ENCODE assay signal across 8 cellular contexts in genomic region chr17:28553000-28553505, GRCh38. TPM values are rescaled to one million over a fixed set of nuclear protein-coding genes. Genes with fewer than 3 reads are reported as not detected.
A peak's percentile ranks its signal among the peaks of the same experiment; 100 is the strongest.
DNase-seq lines count a peak whose midpoint lies in the region; ATAC-seq, FAIRE-seq and TF ChIP-seq lines count a peak whose summit lies in the region.

No MANE protein-coding gene starts in this region.

- H2AFZ ChIP-seq in K562 (ENCODE audit: low read depth, low read length) = no peak overlapping the region

- H3K9me1 ChIP-seq in K562 (ENCODE audit: control insufficient read depth, insufficient read depth, low read length) = no peaks in the 10 kb centered on the region

- TF ChIP-seq EP300 in K562 (IDR thresholded peaks at IDR 0.05; ENCODE audit: low read length) = no peak

- H3K4me1 ChIP-seq in HUES48 (ENCODE audit: control insufficient read depth, insufficient read depth, low read length) (peaks cover 7% of the 10 kb centered on the region), K562 (replicated peaks in 1 of 2; ENCODE audit: control insufficient read depth in 2 of 2, insufficient read depth in 2 of 2, low read length in 2 of 2) (peaks cover 13 to 23% of the 10 kb centered on the region in 2 experiments; a peak in 4 of 5 replicates), muscle layer of duodenum (ENCODE audit: control insufficient read depth in 1 of 2, insufficient read depth in 2 of 2, low read length in 2 of 2) (peaks cover 4 to 29% of the 10 kb centered on the region in 2 donors)

- FAIRE-seq in K562 (lab: Jason Lieb, UNC) = peak; percentile 57

- H3K4me3 ChIP-seq in HUES48 (ENCODE audit: low read depth, low read length) (peak overlapping the region; percentile 45), K562 (no peak overlapping the region), muscle layer of duodenum (ENCODE audit: low read depth in 1 of 2, low read length in 2 of 2) (peak overlapping the region; percentile 45 to 79)

- no peak for TF ChIP-seq POLR2A in K562 (conservative IDR thresholded peaks at IDR 0.05)

- no peak for TF ChIP-seq RAD21 in K562 (CRISPR knock-in tag; conservative IDR thresholded peaks at IDR 0.05 in 1 of 2, IDR thresholded peaks at IDR 0.05 in 1 of 2)

- TF ChIP-seq CTCF in 22Rv1 (IDR thresholded peaks at IDR 0.05) (no peak), K562 (IDR thresholded peaks at IDR 0.05 in 2 of 3, conservative IDR thresholded peaks at IDR 0.05 in 1 of 3; ENCODE audit: insufficient read depth in 2 of 3, low read depth in 1 of 3, low read length in 3 of 3) (no peak)

- H3K9me3 ChIP-seq in HUES48 (ENCODE audit: control insufficient read depth, insufficient read depth, low read length) (no peaks in the 10 kb centered on the region), K562 (replicated peaks; ENCODE audit: control insufficient read depth, insufficient read depth, low read depth, low read length) (no peaks in the 10 kb centered on the region), muscle layer of duodenum (ENCODE audit: control insufficient read depth in 1 of 2, low read length in 2 of 2) (no peaks in the 10 kb centered on the region)

- peak overlapping the region; percentile 75 for H3K4me2 ChIP-seq in K562 (ENCODE audit: insufficient read depth, low read length)

- peaks cover 4% of the 10 kb centered on the region for H4K20me1 ChIP-seq in K562 (replicated peaks; ENCODE audit: control insufficient read depth, insufficient read depth, low read length)

- H3K27me3 ChIP-seq in HUES48 (ENCODE audit: control insufficient read depth, insufficient read depth, low read length) (no peaks in the 10 kb centered on the region), K562 (ENCODE audit: control insufficient read depth in 2 of 2, insufficient read depth in 2 of 2, low read length in 2 of 2) (no peaks in the 10 kb centered on the region), muscle layer of duodenum (ENCODE audit: low read depth, low read length) (no peaks in the 10 kb centered on the region)

- 87% methylated on average over 5 of the region's 5 CpGs for WGBS in K562 (ENCODE audit: insufficient coverage, low coverage, missing lambda C conversion rate)

- H3K79me2 ChIP-seq in K562 (ENCODE audit: control insufficient read depth, insufficient read depth, low read length) = peaks cover 3% of the 10 kb centered on the region; the same call in 2 of the 3 replicates

- peaks cover 47% of the 10 kb centered on the region for H3K36me3 ChIP-seq in HUES48 (ENCODE audit: control insufficient read depth, insufficient read depth, low read length)
- peaks cover 52% of the 10 kb centered on the region for H3K36me3 ChIP-seq in K562 (ENCODE audit: control insufficient read depth, insufficient read depth, low read length)
- H3K36me3 ChIP-seq in muscle layer of duodenum (ENCODE audit: control insufficient read depth in 1 of 2, insufficient read depth in 2 of 2, low read length in 2 of 2) = peaks cover 40 to 46% of the 10 kb centered on the region in 2 donors

- CTCF ChIA-PET in K562 (lab: Yijun Ruan, JAX; ENCODE audit: low intra/inter-chr PET ratio) = interaction anchor here (0.6 kb wide), 1 partner anchor 184 kb away, joined by 5 read pairs; no protein-coding TSS in a partner anchor

- DNase-seq in K562 (ENCODE audit: extremely low read depth in 1 of 4, low spot score in 3 of 4) = no peak
- no peak for DNase-seq in H4 (ENCODE audit: low spot score)
- no peak for DNase-seq in cerebellar cortex (ENCODE audit: low spot score)

- intact Hi-C loops in K562 (cut with micrococcal nuclease) = no loop called here

- in situ Hi-C loops in K562 (cut with MboI) = no loop called here

- ATAC-seq in K562 (no peak; the same call in 2 of the 3 replicates), GM19328 (IDR thresholded peaks at IDR 0.05; ENCODE audit: unreplicated experiment) (no peak), GM21367 (IDR thresholded peaks at IDR 0.05; ENCODE audit: unreplicated experiment) (no peak)

- no peak overlapping the region for H3K9ac ChIP-seq in HUES48 (ENCODE audit: low read depth, low read length)
- no peak overlapping the region for H3K9ac ChIP-seq in K562 (ENCODE audit: insufficient read depth in 1 of 2, low read depth in 2 of 2, low read length in 2 of 2)

- BruUV-seq in K562 (replicated peaks; lab: Mats Ljungman, UMichigan) = no TSS peak

- H3K27ac ChIP-seq in 22Rv1 = peak overlapping the region; percentile 22; the same call in 1 of the 2 replicates
- H3K27ac ChIP-seq in HUES48 (ENCODE audit: low read depth, low read length) = no peak overlapping the region
- peak overlapping the region; percentile 45; the same call in 1 of the 3 replicates for H3K27ac ChIP-seq in K562 (ENCODE audit: extremely low read depth, low read depth, low read length)
- H3K27ac ChIP-seq in muscle layer of duodenum (ENCODE audit: low read length) = no peak overlapping the region

- POLR2A ChIA-PET in K562 (lab: Yijun Ruan, JAX) = interaction anchor here (0.6 to 1.6 kb wide), 7 partner anchors 9 to 1169 kb away, joined by 3 to 6 read pairs (median 3); partner anchors contain the start of gene PIGS

RNA-seq across cellular contexts. Expression of gene UNC119, which starts 0.6 kb away (rescaled TPM):
- total RNA-seq in K562 (2011; cell fraction: chromatin; rRNA removed; ENCODE audit: low replicate concordance) = 28.5 and 62.9 TPM in 2 replicates
- 57.0 and 57.2 TPM in 2 replicates for total RNA-seq in K562 (2011; cell fraction: nucleolus; rRNA removed)
- 50.3 and 52.8 TPM in 2 replicates for total RNA-seq in K562 (2011; cell fraction: nucleoplasm; rRNA removed)
- 32.0 and 42.0 TPM in 2 replicates for total RNA-seq in K562 (2014; rRNA removed)
- 7.0 and 8.9 TPM in 2 replicates for total RNA-seq in K562 (2014; rRNA removed; fragmentation: Illumina TruSeq; extraction: Trizol)
- total RNA-seq in K562 (2015; rRNA removed; fragmentation: Illumina TruSeq; extraction: Trizol) = 15.7 and 15.9 TPM in 2 replicates
- 16.3 and 21.1 TPM in 2 replicates for total RNA-seq in K562 (2021)
- polyA plus RNA-seq in K562 (2011; rRNA removed) = 47.7 and 62.5 TPM in 2 replicates
- 41.8 and 64.9 TPM in 2 replicates for polyA plus RNA-seq in K562 (2011; cell fraction: cytosol; rRNA removed)
- polyA plus RNA-seq in K562 (2011; cell fraction: nucleus; rRNA removed) = 114 and 146 TPM in 2 replicates
- polyA plus RNA-seq in K562 (2012) = 12.8 and 25.6 TPM in 2 replicates
- polyA plus RNA-seq in K562 (2014; fragmentation: Illumina TruSeq; extraction: Trizol) = 18.5 and 21.5 TPM in 2 replicates
- polyA plus RNA-seq in K562 (2014; fragmentation: Nextera tagmentation; extraction: Ambion mirVana) = 1 to 10 TPM in 1 of 2 experiments, under 1 TPM in 1; 0.37 to 1.0 TPM
- 29.1 and 29.6 TPM in 2 replicates for polyA plus RNA-seq in K562 (2014; rRNA removed)
- 6.9 and 11.3 TPM in 2 replicates for polyA minus RNA-seq in K562 (2011; rRNA and poly(A)+ RNA removed)
- 6.6 and 14.3 TPM in 2 replicates for polyA minus RNA-seq in K562 (2011; cell fraction: cytosol; rRNA and poly(A)+ RNA removed)
- polyA minus RNA-seq in K562 (2011; cell fraction: nucleus; rRNA and poly(A)+ RNA removed) = 23.4 and 27.1 TPM in 2 replicates
- total RNA-seq in H4 (2014; rRNA removed; shearing (Covaris generic)) = 39.0 and 39.7 TPM in 2 replicates

RNA-seq across cellular contexts. Expression of gene PIGS, which starts 18.3 kb away (rescaled TPM):
- 166 and 297 TPM in 2 replicates for total RNA-seq in K562 (2011; cell fraction: chromatin; rRNA removed; ENCODE audit: low replicate concordance)
- 236 and 239 TPM in 2 replicates for total RNA-seq in K562 (2011; cell fraction: nucleolus; rRNA removed)
- total RNA-seq in K562 (2011; cell fraction: nucleoplasm; rRNA removed) = 231 and 242 TPM in 2 replicates
- total RNA-seq in K562 (2014; rRNA removed) (55.1 and 86.9 TPM in 2 replicates), K562 (2014; rRNA removed; fragmentation: Illumina TruSeq; extraction: Trizol) (52.5 and 57.6 TPM in 2 replicates), K562 (2015; rRNA removed; fragmentation: Illumina TruSeq; extraction: Trizol) (51.5 and 55.3 TPM in 2 replicates), K562 (2021) (109 and 114 TPM in 2 replicates)
- polyA plus RNA-seq in K562 (2011; rRNA removed) (64.4 and 76.9 TPM in 2 replicates), K562 (2014; fragmentation: Illumina TruSeq; extraction: Trizol) (138 TPM in 2 replicates), K562 (2014; fragmentation: Nextera tagmentation; extraction: Ambion mirVana) (10 to 100 TPM; 47.5 to 55.8 TPM), K562 (2014; rRNA removed) (68.4 and 68.7 TPM in 2 replicates)
- polyA plus RNA-seq in K562 (2011; cell fraction: cytosol; rRNA removed) = 69.3 and 115 TPM in 2 replicates
- polyA plus RNA-seq in K562 (2011; cell fraction: nucleus; rRNA removed) = 101 and 179 TPM in 2 replicates
- 112 and 132 TPM in 2 replicates for polyA plus RNA-seq in K562 (2012)
- polyA minus RNA-seq in K562 (2011; rRNA and poly(A)+ RNA removed) = 29.4 and 51.4 TPM in 2 replicates
- 27.1 and 48.7 TPM in 2 replicates for polyA minus RNA-seq in K562 (2011; cell fraction: cytosol; rRNA and poly(A)+ RNA removed)
- 32.1 and 40.7 TPM in 2 replicates for polyA minus RNA-seq in K562 (2011; cell fraction: nucleus; rRNA and poly(A)+ RNA removed)
- 74.4 and 90.7 TPM in 2 replicates for total RNA-seq in H4 (2014; rRNA removed; shearing (Covaris generic))

RNA-seq across cellular contexts. Expression of gene ALDOC, which starts 23.6 kb away (rescaled TPM):
- total RNA-seq in K562 (2011; cell fraction: chromatin; rRNA removed; ENCODE audit: low replicate concordance) = 193 and 319 TPM in 2 replicates
- 209 and 250 TPM in 2 replicates for total RNA-seq in K562 (2011; cell fraction: nucleolus; rRNA removed)
- 213 and 242 TPM in 2 replicates for total RNA-seq in K562 (2011; cell fraction: nucleoplasm; rRNA removed)
- total RNA-seq in K562 (2014; rRNA removed) = 93.5 and 102 TPM in 2 replicates
- 52.0 and 64.1 TPM in 2 replicates for total RNA-seq in K562 (2014; rRNA removed; fragmentation: Illumina TruSeq; extraction: Trizol)
- 42.8 and 43.2 TPM in 2 replicates for total RNA-seq in K562 (2015; rRNA removed; fragmentation: Illumina TruSeq; extraction: Trizol)
- 69.8 and 74.2 TPM in 2 replicates for total RNA-seq in K562 (2021)
- polyA plus RNA-seq in K562 (2011; rRNA removed) = 263 and 354 TPM in 2 replicates
- polyA plus RNA-seq in K562 (2011; cell fraction: cytosol; rRNA removed) = 404 and 465 TPM in 2 replicates
- 420 and 425 TPM in 2 replicates for polyA plus RNA-seq in K562 (2011; cell fraction: nucleus; rRNA removed)
- polyA plus RNA-seq in K562 (2012) = 119 and 134 TPM in 2 replicates
- polyA plus RNA-seq in K562 (2014; fragmentation: Illumina TruSeq; extraction: Trizol) = 110 and 122 TPM in 2 replicates
- 100 to 1,000 TPM in 1 of 2 experiments, 10 to 100 TPM in 1; 93.5 to 124 TPM for polyA plus RNA-seq in K562 (2014; fragmentation: Nextera tagmentation; extraction: Ambion mirVana)
- polyA plus RNA-seq in K562 (2014; rRNA removed) = 99.2 and 113 TPM in 2 replicates
- 264 and 310 TPM in 2 replicates for polyA minus RNA-seq in K562 (2011; rRNA and poly(A)+ RNA removed)
- polyA minus RNA-seq in K562 (2011; cell fraction: cytosol; rRNA and poly(A)+ RNA removed) = 143 and 155 TPM in 2 replicates
- polyA minus RNA-seq in K562 (2011; cell fraction: nucleus; rRNA and poly(A)+ RNA removed) = 82.8 and 138 TPM in 2 replicates
- 6.2 and 8.1 TPM in 2 replicates for total RNA-seq in H4 (2014; rRNA removed; shearing (Covaris generic))

RNA-seq across cellular contexts. Expression of gene SPAG5, which starts 45.8 kb away (rescaled TPM):
- 517 and 585 TPM in 2 replicates for total RNA-seq in K562 (2011; cell fraction: chromatin; rRNA removed; ENCODE audit: low replicate concordance)
- total RNA-seq in K562 (2011; cell fraction: nucleolus; rRNA removed) = 336 and 355 TPM in 2 replicates
- total RNA-seq in K562 (2011; cell fraction: nucleoplasm; rRNA removed) = 269 and 327 TPM in 2 replicates
- total RNA-seq in K562 (2014; rRNA removed) (124 and 144 TPM in 2 replicates), K562 (2014; rRNA removed; fragmentation: Illumina TruSeq; extraction: Trizol) (149 and 151 TPM in 2 replicates), K562 (2015; rRNA removed; fragmentation: Illumina TruSeq; extraction: Trizol) (151 and 156 TPM in 2 replicates), K562 (2021) (134 and 143 TPM in 2 replicates)
- polyA plus RNA-seq in K562 (2011; rRNA removed) (192 and 229 TPM in 2 replicates), K562 (2014; fragmentation: Illumina TruSeq; extraction: Trizol) (133 and 140 TPM in 2 replicates), K562 (2014; fragmentation: Nextera tagmentation; extraction: Ambion mirVana) (100 to 1,000 TPM in 1 of 2 experiments, 10 to 100 TPM in 1; 94.4 to 286 TPM), K562 (2014; rRNA removed) (143 and 157 TPM in 2 replicates)
- polyA plus RNA-seq in K562 (2011; cell fraction: cytosol; rRNA removed) = 91.5 and 98.4 TPM in 2 replicates
- 797 and 863 TPM in 2 replicates for polyA plus RNA-seq in K562 (2011; cell fraction: nucleus; rRNA removed)
- 120 and 153 TPM in 2 replicates for polyA plus RNA-seq in K562 (2012)
- 178 and 188 TPM in 2 replicates for polyA minus RNA-seq in K562 (2011; rRNA and poly(A)+ RNA removed)
- 74.0 and 98.5 TPM in 2 replicates for polyA minus RNA-seq in K562 (2011; cell fraction: cytosol; rRNA and poly(A)+ RNA removed)
- 244 and 330 TPM in 2 replicates for polyA minus RNA-seq in K562 (2011; cell fraction: nucleus; rRNA and poly(A)+ RNA removed)
- 72.2 and 80.2 TPM in 2 replicates for total RNA-seq in H4 (2014; rRNA removed; shearing (Covaris generic))

RNA-seq across cellular contexts. Expression of gene FOXN1, which starts 46.9 kb away (rescaled TPM):
- total RNA-seq in K562 (2011; cell fraction: chromatin; rRNA removed; ENCODE audit: low replicate concordance) = not detected in 2 replicates
- not detected in 2 replicates for total RNA-seq in K562 (2011; cell fraction: nucleolus; rRNA removed)
- not detected in 2 replicates for total RNA-seq in K562 (2011; cell fraction: nucleoplasm; rRNA removed)
- total RNA-seq in K562 (2014; rRNA removed) (not detected in 2 replicates), K562 (2014; rRNA removed; fragmentation: Illumina TruSeq; extraction: Trizol) (not detected in 2 replicates), K562 (2015; rRNA removed; fragmentation: Illumina TruSeq; extraction: Trizol) (not detected in 2 replicates), K562 (2021) (not detected in 2 replicates)
- polyA plus RNA-seq in K562 (2011; rRNA removed) (not detected in 2 replicates), K562 (2014; fragmentation: Illumina TruSeq; extraction: Trizol) (not detected in 2 replicates), K562 (2014; fragmentation: Nextera tagmentation; extraction: Ambion mirVana) (not detected), K562 (2014; rRNA removed) (not detected in 2 replicates)
- not detected in 2 replicates for polyA plus RNA-seq in K562 (2011; cell fraction: cytosol; rRNA removed)
- polyA plus RNA-seq in K562 (2011; cell fraction: nucleus; rRNA removed) = not detected in 2 replicates
- polyA plus RNA-seq in K562 (2012) = not detected in 2 replicates
- not detected in 2 replicates for polyA minus RNA-seq in K562 (2011; rRNA and poly(A)+ RNA removed)
- polyA minus RNA-seq in K562 (2011; cell fraction: cytosol; rRNA and poly(A)+ RNA removed) = not detected in 2 replicates
- polyA minus RNA-seq in K562 (2011; cell fraction: nucleus; rRNA and poly(A)+ RNA removed) = not detected in 2 replicates
- not detected in 2 replicates for total RNA-seq in H4 (2014; rRNA removed; shearing (Covaris generic))

Comparison
In these comparisons a context has a peak if more than half of its experiments do, and no peak if none do; other contexts are left out.
1. H3K27ac ChIP-seq: peak in 22Rv1 (single experiment) and K562 (single experiment); none in HUES48 (single experiment) and muscle layer of duodenum (single experiment).